ENCODE assay signal across 8 cellular contexts in the genomic region with DNA sequence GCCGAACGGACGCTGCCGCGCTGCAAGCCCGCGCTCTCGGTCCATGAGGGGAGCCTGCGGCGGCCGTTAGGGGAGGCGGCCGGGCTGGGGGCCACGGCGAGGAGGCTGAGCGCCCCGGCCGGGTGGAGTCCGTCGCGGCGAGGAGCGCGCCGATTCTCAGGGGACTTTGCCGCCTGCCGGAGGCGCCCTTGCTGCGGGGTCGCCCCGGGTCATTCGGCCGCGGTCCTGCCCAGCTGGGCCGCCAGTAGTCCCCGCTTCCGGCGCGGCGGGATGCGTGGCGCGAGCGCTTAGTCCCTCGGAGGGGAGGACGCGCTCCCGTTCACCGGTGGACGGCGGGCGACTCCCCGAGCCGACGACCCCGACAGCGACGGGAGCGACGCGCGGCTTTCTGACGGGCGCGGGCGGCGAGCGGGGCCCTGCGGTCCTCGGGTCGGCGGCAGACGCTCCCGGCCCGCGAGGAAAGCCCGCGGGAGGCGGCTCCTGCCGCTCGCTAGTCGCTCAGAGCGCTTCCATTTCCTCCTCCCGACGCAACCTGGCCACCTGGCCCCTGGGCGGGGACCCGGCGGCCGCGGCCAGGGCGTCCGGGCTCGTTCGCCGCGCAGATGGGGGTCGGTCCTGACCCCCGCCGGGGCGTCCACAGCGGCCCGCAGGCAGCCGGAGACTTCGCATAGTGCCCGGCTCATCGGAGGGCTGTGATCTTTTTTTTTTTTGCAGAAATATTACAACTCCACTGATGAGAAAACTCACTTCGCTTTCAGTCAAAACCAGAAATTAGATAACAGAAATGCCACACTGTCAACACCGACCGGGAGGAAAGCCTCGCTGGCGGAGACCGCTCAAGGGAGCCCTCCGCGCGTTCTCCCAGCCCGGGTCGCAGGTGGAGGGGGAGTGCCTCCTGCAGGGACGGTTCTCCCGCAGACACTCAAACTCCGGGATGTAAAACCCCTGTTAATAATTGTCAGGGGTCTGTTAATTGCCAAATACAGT. TPM values are rescaled to one million over a fixed set of nuclear protein-coding genes. Genes with fewer than 3 reads are reported as not detected.
DNase-seq lines count a peak whose midpoint lies in the region; ATAC-seq and TF ChIP-seq lines count a peak whose summit lies in the region.

No MANE protein-coding gene starts in this region.

- peaks cover 8% of the 10 kb centered on the region for H3K27me3 Mint-ChIP-seq in activated T-cell treated with anti-CD3 and anti-CD28 coated beads, Interleukin-2, amount 50 U/mL, for 72 hours (ENCODE audit: low read depth)
- no peaks in the 10 kb centered on the region for H3K27me3 Mint-ChIP-seq in osteocyte (ENCODE audit: unreplicated experiment)

- peak overlapping the region; percentile 90 for H3K9ac ChIP-seq in BLaER1

- H3K4me1 ChIP-seq in BLaER1 = peaks cover 26% of the 10 kb centered on the region

- TF ChIP-seq CTCF in osteocyte (IDR thresholded peaks at IDR 0.05) = no peak

- peaks cover 30% of the 10 kb centered on the region for H3K4me1 Mint-ChIP-seq in activated T-cell treated with anti-CD3 and anti-CD28 coated beads, Interleukin-2, amount 50 U/mL, for 72 hours (ENCODE audit: low read depth)
- peaks cover 51% of the 10 kb centered on the region for H3K4me1 Mint-ChIP-seq in osteocyte (ENCODE audit: unreplicated experiment)

- peak overlapping the region; percentile 84 to 86 for H3K4me3 Mint-ChIP-seq in activated T-cell treated with anti-CD3 and anti-CD28 coated beads, Interleukin-2, amount 50 U/mL, for 72 hours
- peak overlapping the region; percentile 82 for H3K4me3 Mint-ChIP-seq in osteocyte (ENCODE audit: unreplicated experiment)

- H3K27ac Mint-ChIP-seq in activated T-cell treated with anti-CD3 and anti-CD28 coated beads, Interleukin-2, amount 50 U/mL, for 72 hours = peak overlapping the region; percentile 36
- H3K27ac Mint-ChIP-seq in osteocyte (ENCODE audit: unreplicated experiment) = peak overlapping the region; percentile 86

- H3K36me3 ChIP-seq in BLaER1 = no peaks in the 10 kb centered on the region

- peaks cover 4 to 15% of the 10 kb centered on the region in 2 donors for H3K36me3 Mint-ChIP-seq in activated T-cell treated with anti-CD3 and anti-CD28 coated beads, Interleukin-2, amount 50 U/mL, for 72 hours (ENCODE audit: insufficient read depth in 2 of 2)
- H3K36me3 Mint-ChIP-seq in osteocyte (ENCODE audit: unreplicated experiment) = peaks cover 10% of the 10 kb centered on the region

- peaks cover 9% of the 10 kb centered on the region; the same call in 1 of the 2 replicates for H4K20me1 ChIP-seq in BLaER1

- H3K27me3 ChIP-seq in BLaER1 = peaks cover 37% of the 10 kb centered on the region

- ATAC-seq in HG02970 (IDR thresholded peaks at IDR 0.05; ENCODE audit: low FRiP score, unreplicated experiment) = peak; percentile 30
- ATAC-seq in activated T-cell treated with anti-CD3 and anti-CD28 coated beads, Interleukin-2, amount 50 U/mL, for 72 hours (replicated peaks in 1 of 2) = peak; percentile 3 to 21

- H3K9me3 ChIP-seq in BLaER1 = 0 out of 2 replicates have a peak, but pooled peaks cover 6% of the 10 kb centered on the region

- DNase-seq in NCI-H2227 treated with DMSO at 0.1 percent for 48 hours (lab: John Stamatoyannopoulos, UW) (peak; percentile 19), germinal center (ENCODE audit: low spot score) (peak; percentile 35), osteocyte (ENCODE audit: extremely low spot score, unreplicated experiment) (peak; percentile 83), COLO829 (ENCODE audit: low spot score) (no peak)
- peak; percentile 35 to 39 for DNase-seq in activated T-cell treated with anti-CD3 and anti-CD28 coated beads, Interleukin-2, amount 50 U/mL, for 72 hours

- H3K9me3 Mint-ChIP-seq in activated T-cell treated with anti-CD3 and anti-CD28 coated beads, Interleukin-2, amount 50 U/mL, for 72 hours = peaks cover 0 to 4% of the 10 kb centered on the region in 2 donors
- H3K9me3 Mint-ChIP-seq in osteocyte (ENCODE audit: unreplicated experiment) = no peaks in the 10 kb centered on the region

- H3K27ac ChIP-seq in BLaER1 = peak overlapping the region; percentile 93

- H3K4me3 ChIP-seq in BLaER1 = peak overlapping the region; percentile 88

- peak; percentile 75 for TF ChIP-seq POLR2A in GM18526 (IDR thresholded peaks at IDR 0.05; ENCODE audit: extremely low read depth, insufficient read length)

- peak overlapping the region; percentile 97 for H3K4me2 ChIP-seq in BLaER1

RNA-seq across cellular contexts. Expression of gene ZBTB21, which starts 0.6 kb away (rescaled TPM):
- 10 to 100 TPM; 35.6 to 43.3 TPM for total RNA-seq in activated T-cell treated with anti-CD3 and anti-CD28 coated beads, Interleukin-2, amount 50 U/mL, for 72 hours
- total RNA-seq in osteocyte = 20.3 and 20.9 TPM in 2 replicates

RNA-seq across cellular contexts. Expression of gene C2CD2, which starts 57.0 kb away (rescaled TPM):
- 10 to 100 TPM in 1 of 2 donors, 1 to 10 TPM in 1; 6.9 to 15.1 TPM for total RNA-seq in activated T-cell treated with anti-CD3 and anti-CD28 coated beads, Interleukin-2, amount 50 U/mL, for 72 hours
- total RNA-seq in osteocyte = 13.1 and 19.4 TPM in 2 replicates
